1 cellular context compared by ENCODE assay signal in the genomic region with DNA sequence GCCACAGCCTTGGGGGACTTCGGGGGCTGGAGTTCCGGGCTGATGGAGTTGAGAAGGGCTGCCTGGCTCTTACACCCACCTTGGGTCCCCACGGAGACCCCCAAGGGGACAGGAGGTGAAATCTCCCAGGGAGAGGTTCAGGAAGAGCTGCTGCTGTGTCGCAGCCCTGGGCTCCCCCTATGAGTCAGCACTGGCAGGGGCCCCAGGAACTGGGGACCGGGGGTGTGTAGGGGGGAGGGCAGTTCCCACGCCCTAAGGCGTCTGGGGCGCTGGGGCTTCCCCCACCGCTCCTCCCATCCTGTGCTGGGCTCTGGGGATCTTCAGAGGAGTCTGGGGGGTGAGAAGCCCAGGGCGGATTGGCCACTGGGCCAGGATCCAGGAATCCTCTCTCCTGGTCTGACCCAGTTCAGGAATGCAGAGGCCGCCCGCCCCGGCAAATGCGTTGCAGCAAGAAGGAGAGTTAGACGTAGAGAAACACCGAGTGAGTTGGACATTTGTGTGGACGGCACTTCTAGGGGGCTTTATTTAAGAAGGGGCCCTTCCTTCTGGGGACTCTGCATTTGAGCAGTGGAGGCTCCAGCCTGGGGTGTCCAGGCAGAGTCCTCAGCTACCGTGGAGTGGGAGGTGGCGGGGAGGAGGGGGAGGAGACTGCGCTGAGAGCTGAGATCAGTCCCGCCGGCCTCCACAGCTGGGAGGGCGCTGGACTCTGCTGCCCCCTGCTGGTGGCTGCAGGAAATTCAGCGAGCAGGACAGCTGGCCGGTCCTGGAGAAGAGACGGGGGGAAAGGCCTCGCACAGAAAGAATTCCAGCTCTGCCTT.
TF ChIP-seq lines count a peak whose summit lies in the region.

No MANE protein-coding gene starts in this region.

TF ChIP-seq in SK-N-SH, 30 proteins besides CTCF, POLR2A, EP300 and RAD21 (continued from another document):
- 0 out of 2 replicates have a peak, but pooled peaks have one; percentile 44 for TF ChIP-seq RCOR1 (IDR thresholded peaks at IDR 0.05; ENCODE audit: low read length)
- TF ChIP-seq USF1 (IDR thresholded peaks at IDR 0.05; ENCODE audit: borderline replicate concordance, low read depth), result no peak
- TF ChIP-seq CHD2 (IDR thresholded peaks at IDR 0.05; ENCODE audit: low read length, partially characterized antibody), result no peak
- TF ChIP-seq FOSL2 (IDR thresholded peaks at IDR 0.05; ENCODE audit: borderline replicate concordance, low read depth), result peak; percentile 69; the same call in 1 of the 2 replicates
- TF ChIP-seq, protein P1, sequence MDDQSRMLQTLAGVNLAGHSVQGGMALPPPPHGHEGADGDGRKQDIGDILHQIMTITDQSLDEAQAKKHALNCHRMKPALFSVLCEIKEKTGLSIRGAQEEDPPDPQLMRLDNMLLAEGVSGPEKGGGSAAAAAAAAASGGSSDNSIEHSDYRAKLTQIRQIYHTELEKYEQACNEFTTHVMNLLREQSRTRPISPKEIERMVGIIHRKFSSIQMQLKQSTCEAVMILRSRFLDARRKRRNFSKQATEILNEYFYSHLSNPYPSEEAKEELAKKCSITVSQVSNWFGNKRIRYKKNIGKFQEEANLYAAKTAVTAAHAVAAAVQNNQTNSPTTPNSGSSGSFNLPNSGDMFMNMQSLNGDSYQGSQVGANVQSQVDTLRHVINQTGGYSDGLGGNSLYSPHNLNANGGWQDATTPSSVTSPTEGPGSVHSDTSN (IDR thresholded peaks at IDR 0.05), result peak; percentile 37; the same call in 1 of the 2 replicates
- TF ChIP-seq FOXJ3 (CRISPR knock-in tag; IDR thresholded peaks at IDR 0.05), result no peak
- peak; percentile 58 for TF ChIP-seq POLR2AphosphoS5 (IDR thresholded peaks at IDR 0.05; ENCODE audit: low read depth, low read length)
- TF ChIP-seq GATA2 (CRISPR knock-in tag; IDR thresholded peaks at IDR 0.05), result no peak
- TF ChIP-seq NFIC (IDR thresholded peaks at IDR 0.05; ENCODE audit: borderline replicate concordance), result peak; percentile 68
- peak; percentile 96 for TF ChIP-seq SMC3 (IDR thresholded peaks at IDR 0.05; ENCODE audit: low read depth, low read length)
- peak; percentile 68; the same call in 1 of the 2 replicates for TF ChIP-seq TEAD4 (IDR thresholded peaks at IDR 0.05; ENCODE audit: borderline replicate concordance, insufficient read depth)
- peak; percentile 58; the same call in 1 of the 2 replicates for TF ChIP-seq JUND (IDR thresholded peaks at IDR 0.05)
- TF ChIP-seq GABPA (IDR thresholded peaks at IDR 0.05; ENCODE audit: low read depth), result no peak
- TF ChIP-seq TCF12 (IDR thresholded peaks at IDR 0.05), result peak; percentile 71
- peak; percentile 30; the same call in 1 of the 2 replicates for TF ChIP-seq FOXM1 (IDR thresholded peaks at IDR 0.05; ENCODE audit: low read depth)
- TF ChIP-seq SIN3A (IDR thresholded peaks at IDR 0.05; ENCODE audit: borderline replicate concordance, low read depth, low read length), result peak; percentile 49; the same call in 1 of the 2 replicates
